13 cellular contexts compared by ENCODE assay signal in the genomic region with DNA sequence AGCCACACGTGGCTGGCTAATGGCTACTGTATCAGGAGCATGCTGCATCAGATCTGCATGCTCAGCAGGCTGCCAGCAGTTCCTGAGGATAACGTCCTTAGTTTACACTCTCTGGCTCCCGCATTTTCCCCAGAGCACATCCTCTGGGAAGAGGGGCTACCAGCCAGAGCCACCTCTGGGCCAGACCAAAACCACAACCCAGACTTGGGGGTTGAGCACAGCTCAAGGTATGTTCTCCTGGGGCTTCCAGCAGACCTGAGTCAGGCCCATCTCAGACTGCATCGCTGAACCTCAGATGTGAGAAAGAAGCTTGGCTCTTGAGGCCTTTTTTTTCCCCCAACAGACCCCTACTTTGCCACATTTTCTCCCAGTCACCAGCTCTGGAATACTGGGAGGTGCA. TPM values are rescaled to one million over a fixed set of nuclear protein-coding genes. Genes with fewer than 3 reads are reported as not detected.
"Had no signal": no experiment of that assay in that cellular context is flagged by ENCODE, and none has a peak within 500 bp of the region (broad histone marks: within the 10 kb centered on the region; RNA-seq: fewer than 3 reads in every experiment).

No MANE protein-coding gene starts in this region.

- H3K4me1 ChIP-seq: foreskin keratinocyte, right atrium auricular region, sigmoid colon, transverse colon had no signal

- ATAC-seq: foreskin keratinocyte, natural killer cell had no signal

- H3K36me3 ChIP-seq: esophagus squamous epithelium, right atrium auricular region, sigmoid colon, stomach, thoracic aorta, transverse colon had no signal

- H3K27ac ChIP-seq: esophagus squamous epithelium, foreskin keratinocyte, right atrium auricular region, sigmoid colon, skin epidermis, stomach, thoracic aorta, transverse colon had no signal

- H3K27me3 ChIP-seq: foreskin keratinocyte, right atrium auricular region, transverse colon had no signal

- H3K9me3 ChIP-seq: esophagus squamous epithelium, right atrium auricular region, sigmoid colon, stomach, thoracic aorta, transverse colon had no signal

- H3K4me3 ChIP-seq: esophagus squamous epithelium, right atrium auricular region, sigmoid colon, skin epidermis, stomach, thoracic aorta, transverse colon had no signal

- DNase-seq: dermis blood vessel endothelial cell; esophagus squamous epithelium; foreskin keratinocyte; hippocampal formation; natural killer cell; sigmoid colon; stimulated activated CD4-positive, alpha-beta T cell treated with anti-CD3 and anti-CD28 coated beads, Interleukin-12 subunit alpha, Interleukin-12 subunit beta, amount 100 ng/mL, for 4 hours; stimulated activated naive CD4-positive, alpha-beta T cell; stomach; transverse colon had no signal

RNA-seq across cellular contexts. Expression of gene WSCD1, which starts 23.7 kb away (rescaled TPM):
- total RNA-seq: foreskin keratinocyte had no signal
- polyA plus RNA-seq: foreskin keratinocyte had no signal
